Comparison of ENCODE assay signal across 19 cellular contexts in the genomic region with DNA sequence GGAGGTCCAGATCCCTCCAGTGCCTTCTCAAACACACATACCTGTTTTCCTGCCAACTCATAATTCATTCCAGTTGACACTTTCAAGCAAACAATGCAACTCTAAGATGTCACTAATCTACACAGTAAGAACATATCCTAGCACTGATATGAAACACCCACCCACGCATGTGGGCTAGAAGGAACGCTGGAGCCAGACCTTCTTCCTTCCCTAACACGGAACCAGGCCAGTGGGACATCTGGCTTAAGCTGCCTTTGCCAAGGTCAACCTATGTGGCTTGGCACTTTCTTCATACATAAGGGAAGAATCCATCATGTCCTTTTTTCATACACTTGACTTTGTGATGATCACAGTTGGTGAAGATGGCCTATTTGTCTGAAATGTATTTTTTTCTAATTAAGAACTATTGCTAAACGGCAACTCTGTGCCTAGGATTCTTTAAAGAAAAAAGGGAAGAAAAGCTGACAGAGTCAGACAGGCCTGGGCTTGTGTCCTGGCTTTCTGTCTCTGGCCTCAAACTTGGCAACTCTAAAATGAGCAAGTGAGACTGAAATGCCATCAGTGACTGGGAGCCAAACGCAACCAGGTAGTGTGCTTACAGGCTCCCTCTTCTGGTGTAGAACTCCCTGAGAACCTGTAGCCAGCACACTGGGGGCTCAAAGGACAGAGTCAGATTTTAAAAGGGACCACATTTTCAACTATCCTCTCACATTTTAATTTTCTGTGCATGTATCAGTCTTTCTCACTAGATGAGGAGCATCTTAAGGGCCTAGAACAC.
A peak's percentile ranks its signal among the peaks of the same experiment; 100 is the strongest.
DNase-seq lines count a peak whose midpoint lies in the region; ATAC-seq and TF ChIP-seq lines count a peak whose summit lies in the region.
"Had no signal": no experiment of that assay in that cellular context is flagged by ENCODE, and none has a peak within 500 bp of the region (broad histone marks: within the 10 kb centered on the region; RNA-seq: fewer than 3 reads in every experiment).

No MANE protein-coding gene starts in this region.

- H2BK120ac ChIP-seq in mesendoderm (ENCODE audit: low read depth, low read length) = no peak overlapping the region

- no peak overlapping the region for H3K23ac ChIP-seq in mesendoderm (ENCODE audit: low read length)

- H3K36me3 ChIP-seq in GM23248 (ENCODE audit: low read depth) = no peaks in the 10 kb centered on the region
- H3K36me3 ChIP-seq in mesendoderm (ENCODE audit: control insufficient read depth, insufficient read depth, low read length) = no peaks in the 10 kb centered on the region
- no peaks in the 10 kb centered on the region for H3K36me3 ChIP-seq in gastrocnemius medialis
- H3K36me3 ChIP-seq in lower lobe of right lung = no peaks in the 10 kb centered on the region
- H3K36me3 ChIP-seq: brain microvascular endothelial cell, heart left ventricle, vagina had no signal

- no peak overlapping the region for H3K4ac ChIP-seq in mesendoderm (ENCODE audit: low read depth, low read length)

- no peak overlapping the region for H3K18ac ChIP-seq in mesendoderm (ENCODE audit: low read length)

- peak overlapping the region; percentile 71 for H2AK5ac ChIP-seq in mesendoderm (ENCODE audit: low read length)

- H3K9ac ChIP-seq in GM23248 (no peak overlapping the region), mesendoderm (ENCODE audit: low read length) (no peak overlapping the region)

- H4K20me1 ChIP-seq in GM23248 (ENCODE audit: insufficient read depth) = no peaks in the 10 kb centered on the region

- no peak overlapping the region for H3K27ac ChIP-seq in GM23248
- H3K27ac ChIP-seq in mesendoderm (ENCODE audit: low read depth, low read length) = no peak overlapping the region
- H3K27ac ChIP-seq in gastrocnemius medialis = no peak overlapping the region
- H3K27ac ChIP-seq in lower lobe of right lung = no peak overlapping the region
- H3K27ac ChIP-seq: brain microvascular endothelial cell, heart left ventricle, vagina, VCaP had no signal

- H3K4me1 ChIP-seq in GM23248 (ENCODE audit: insufficient read depth) (peaks cover 6% of the 10 kb centered on the region; the same call in 1 of the 2 replicates), mesendoderm (ENCODE audit: control insufficient read depth, low read depth, low read length) (peaks cover 6% of the 10 kb centered on the region), gastrocnemius medialis (no peaks in the 10 kb centered on the region), lower lobe of right lung (no peaks in the 10 kb centered on the region)
- H3K4me1 ChIP-seq: heart left ventricle, vagina had no signal

- no peaks in the 10 kb centered on the region for H3K9me2 ChIP-seq in GM23248 (ENCODE audit: insufficient read depth)

- intact Hi-C loops in gastrocnemius medialis (cut with DNase I; ENCODE audit: low total_unique reads) (no loop called here), lower lobe of right lung (cut with DNase I) (no loop called here)

- H3K79me1 ChIP-seq in mesendoderm (ENCODE audit: low read length) = no peaks in the 10 kb centered on the region

- TF ChIP-seq POLR2A in gastrocnemius medialis (IDR thresholded peaks at IDR 0.05) = no peak

- H3F3A ChIP-seq in GM23248 (ENCODE audit: insufficient read depth) = no peaks in the 10 kb centered on the region

- TF ChIP-seq CTCF in gastrocnemius medialis (IDR thresholded peaks at IDR 0.05 in 4 of 5, conservative IDR thresholded peaks at IDR 0.05 in 1 of 5) (no peak), lower lobe of right lung (IDR thresholded peaks at IDR 0.05) (no peak)

- ATAC-seq in gastrocnemius medialis (no peak), lower lobe of right lung (no peak)
- ATAC-seq: K562, left ventricle myocardium superior had no signal

- H2BK15ac ChIP-seq in mesendoderm (replicated peaks; ENCODE audit: low read depth) = no peak overlapping the region

- H2BK5ac ChIP-seq in mesendoderm (ENCODE audit: low read length) = no peak overlapping the region

- WGBS in GM23248 (ENCODE audit: low coverage in 1 of 2, low lambda C conversion rate in 2 of 2, missing lambda C conversion rate in 2 of 2), 2 experiments = 42 to 54% methylated on average over 5 of the region's 5 CpGs
- no CpG with 5 or more reads among the region's 5 CpGs for WGBS in mesendoderm (ENCODE audit: extremely low coverage, insufficient coverage, low lambda C conversion rate)

- DNase-seq in GM23248 (peak; percentile 23), NCI-H69 (lab: John Stamatoyannopoulos, UW) (peak; percentile 10), cerebellar cortex (ENCODE audit: low spot score) (peak; percentile 3), mesendoderm (peak; percentile 61), gastrocnemius medialis (no peak), foreskin melanocyte (no peak), lower lobe of right lung (no peak)
- DNase-seq: activated gamma-delta T cell treated with Interleukin-2 at 50 U/mL for 16 hours; brain microvascular endothelial cell; CD8-positive, alpha-beta memory T cell; effector memory CD4-positive, alpha-beta T cell; GOT3; left ventricle myocardium superior; NCI-H748 treated with DMSO at 0.1 percent for 48 hours; stimulated activated naive CD4-positive, alpha-beta T cell treated with Interleukin-2 at 50 U/mL for 16 hours had no signal

- no peaks in the 10 kb centered on the region for H3K9me3 ChIP-seq in GM23248 (ENCODE audit: low read depth)
- H3K9me3 ChIP-seq in gastrocnemius medialis = no peaks in the 10 kb centered on the region
- no peaks in the 10 kb centered on the region for H3K9me3 ChIP-seq in lower lobe of right lung
- H3K9me3 ChIP-seq: heart left ventricle, vagina had no signal

- H4K8ac ChIP-seq in mesendoderm (ENCODE audit: low read depth, low read length) = no peak overlapping the region

- peak overlapping the region; percentile 10 for H3K56ac ChIP-seq in mesendoderm (ENCODE audit: low read length)

- H4K5ac ChIP-seq in mesendoderm (ENCODE audit: low read length) = no peak overlapping the region

- H2AFZ ChIP-seq in GM23248 = no peak overlapping the region

- H3K79me2 ChIP-seq in GM23248 (ENCODE audit: insufficient read depth) (no peaks in the 10 kb centered on the region), mesendoderm (ENCODE audit: control insufficient read depth, insufficient read depth, low read length) (no peaks in the 10 kb centered on the region)

- H3K27me3 ChIP-seq in GM23248 (replicated peaks; ENCODE audit: insufficient read depth) = no peaks in the 10 kb centered on the region
- H3K27me3 ChIP-seq in mesendoderm (ENCODE audit: insufficient read depth, low read length, poor library complexity) = no peaks in the 10 kb centered on the region
- H3K27me3 ChIP-seq in gastrocnemius medialis = no peaks in the 10 kb centered on the region
- H3K27me3 ChIP-seq in lower lobe of right lung (ENCODE audit: low read depth) = no peaks in the 10 kb centered on the region
- H3K27me3 ChIP-seq: brain microvascular endothelial cell, vagina had no signal

- in situ Hi-C loops in GM23248 (cut with MboI) = no loop called here
- in situ Hi-C loops in gastrocnemius medialis (cut with MboI; ENCODE audit: low sequenced_read_pairs in 4 of 4) = no loop called here

- H3K4me3 ChIP-seq in GM23248 (no peak overlapping the region), mesendoderm (ENCODE audit: low read length) (no peak overlapping the region), gastrocnemius medialis (no peak overlapping the region), lower lobe of right lung (no peak overlapping the region)
- H3K4me3 ChIP-seq: heart left ventricle, K562, vagina had no signal

- H3K4me2 ChIP-seq in GM23248 (ENCODE audit: unreplicated experiment) (no peak overlapping the region), mesendoderm (ENCODE audit: low read length) (no peak overlapping the region)

Comparison
In these comparisons a context has a peak if more than half of its experiments do, and no peak if none do; other contexts are left out.
1. DNase-seq: peak in GM23248 (single experiment), NCI-H69 (single experiment), cerebellar cortex (single experiment) and mesendoderm (single experiment); none in gastrocnemius medialis (0 of 2), foreskin melanocyte (single experiment) and lower lobe of right lung (single experiment).